In genomic region chr7:26469188-26469587, GRCh38 we compare ENCODE assay signal across 5 cellular contexts.
"Had no signal": no experiment of that assay in that cellular context is flagged by ENCODE, and none has a peak within 500 bp of the region (broad histone marks: within the 10 kb centered on the region; RNA-seq: fewer than 3 reads in every experiment).

No MANE protein-coding gene starts in this region.

- H3K27ac ChIP-seq: HL-60 had no signal

- H3K9me3 Mint-ChIP-seq: IgD-negative memory B cell had no signal

- DNase-seq: KBM-7 had no signal

- ATAC-seq: HepG2, K562 had no signal

- H3K27me3 Mint-ChIP-seq: IgD-negative memory B cell had no signal

- H3K36me3 Mint-ChIP-seq: IgD-negative memory B cell had no signal

- H3K4me3 Mint-ChIP-seq: IgD-negative memory B cell had no signal

- H3K4me3 ChIP-seq: K562 had no signal

- H3K4me1 Mint-ChIP-seq: IgD-negative memory B cell had no signal
